ENCODE assay signal across 8 cellular contexts in genomic region chr10:102917962-102918816, GRCh38. TPM values are rescaled to one million over a fixed set of nuclear protein-coding genes. Genes with fewer than 3 reads are reported as not detected.
DNase-seq lines count a peak whose midpoint lies in the region; ATAC-seq and TF ChIP-seq lines count a peak whose summit lies in the region.

Gene CNNM2 (plus strand): TSS chr10:102918294. CDS start chr10:102918481, 187 bp downstream.

- ATAC-seq in GM19351 (IDR thresholded peaks at IDR 0.05; ENCODE audit: unreplicated experiment) (peak; percentile 87), HG03520 (IDR thresholded peaks at IDR 0.05; ENCODE audit: unreplicated experiment) (peak; percentile 85), left colon (peak; percentile 91)

- peak within 1 kb of the TSS; percentile 94 for H3K27ac Mint-ChIP-seq in activated CD4-positive, alpha-beta T cell treated with anti-CD3 and anti-CD28 coated beads, Interleukin-2, amount 10 ng/mL, durations not matched to agents 7 days and 5 days

- peak within 1 kb of the TSS; percentile 93 for H3K4me3 Mint-ChIP-seq in activated CD4-positive, alpha-beta T cell treated with anti-CD3 and anti-CD28 coated beads, Interleukin-2, amount 10 ng/mL, durations not matched to agents 7 days and 5 days

- no peak for TF ChIP-seq CTCF in C4-2B (conservative IDR thresholded peaks at IDR 0.05)

- peak within 1 kb of the TSS; percentile 81 for H3K27ac ChIP-seq in C4-2B

- peaks cover 58% of the 10 kb centered on the region for H3K4me1 Mint-ChIP-seq in activated CD4-positive, alpha-beta T cell treated with anti-CD3 and anti-CD28 coated beads, Interleukin-2, amount 10 ng/mL, durations not matched to agents 7 days and 5 days

- H3K9me3 Mint-ChIP-seq in activated CD4-positive, alpha-beta T cell treated with anti-CD3 and anti-CD28 coated beads, Interleukin-2, amount 10 ng/mL, durations not matched to agents 7 days and 5 days: peaks cover 3% of the 10 kb centered on the region

- peaks cover 5% of the 10 kb centered on the region for H3K27me3 Mint-ChIP-seq in activated CD4-positive, alpha-beta T cell treated with anti-CD3 and anti-CD28 coated beads, Interleukin-2, amount 10 ng/mL, durations not matched to agents 7 days and 5 days

- POLR2A ChIA-PET in activated CD4-positive, alpha-beta T cell treated with anti-CD3 and anti-CD28 coated beads, Interleukin-2, amount 10 ng/mL, durations not matched to agents 7 days and 5 days (lab: Charles Lee): interaction anchor here (0.7 to 0.9 kb wide), 4 partner anchors 64 to 1059 kb away, joined by 3 to 4 read pairs (median 3); partner anchors contain the start of gene BORCS7

- DNase-seq in NCI-H526 treated with DMSO at 0.1 percent for 48 hours (lab: John Stamatoyannopoulos, UW) (peak; percentile 98), cortex of kidney (lab: John Stamatoyannopoulos, UW) (peak; percentile 82), left colon (peak; percentile 100)
- peak; percentile 100 for DNase-seq in activated CD4-positive, alpha-beta T cell treated with anti-CD3 and anti-CD28 coated beads, Interleukin-2, amount 10 ng/mL, durations not matched to agents 7 days and 5 days
- peak; percentile 98 to 99 for DNase-seq in stimulated activated CD4-positive, alpha-beta T cell treated with anti-CD3 and anti-CD28 coated beads, Interleukin-1b, Interleukin-23, amount 100 ng/mL, for 4 hours (ENCODE audit: low read depth in 2 of 2)

- H3K36me3 Mint-ChIP-seq in activated CD4-positive, alpha-beta T cell treated with anti-CD3 and anti-CD28 coated beads, Interleukin-2, amount 10 ng/mL, durations not matched to agents 7 days and 5 days (ENCODE audit: low read depth): peaks cover 14% of the 10 kb centered on the region

- intact Hi-C loops in left colon (cut with DNase I, micrococcal nuclease): loop anchor here (5.0 to 10.0 kb wide), 2 partner anchors 147 to 329 kb away; partner anchors contain the start of gene RPEL1 (in 2 of the 2)

- CTCF ChIA-PET in activated CD4-positive, alpha-beta T cell treated with anti-CD3 and anti-CD28 coated beads, Interleukin-2, amount 10 ng/mL, durations not matched to agents 7 days and 5 days (lab: Charles Lee): interaction anchor here (0.5 to 2.7 kb wide), 32 partner anchors 8 to 1608 kb away, joined by 3 to 32 read pairs (median 4); partner anchors contain the start of genes ARL3, CYP17A1 and INA

RNA-seq across cellular contexts. Expression of gene CNNM2, which starts in this region (rescaled TPM):
- total RNA-seq in activated CD4-positive, alpha-beta T cell treated with anti-CD3 and anti-CD28 coated beads, Interleukin-2, amount 10 ng/mL, durations not matched to agents 7 days and 5 days: 1 to 10 TPM; 6.2 to 6.3 TPM
- 10 to 100 TPM; 34.5 to 38.6 TPM for total RNA-seq in left colon

Comparison
In these comparisons a context has a peak if more than half of its experiments do, and no peak if none do; other contexts are left out.
1. Peak in every context shown above with its lines: DNase-seq, ATAC-seq and H3K27ac ChIP-seq.
2. RNA of gene CNNM2 (total RNA-seq): 34.5 to 38.6 TPM in left colon; 6.2 to 6.3 TPM in activated CD4-positive, alpha-beta T cell treated with anti-CD3 and anti-CD28 coated beads, Interleukin-2, amount 10 ng/mL, durations not matched to agents 7 days and 5 days; every median in the first group is over 4 times any median in the second.